16 cellular contexts compared by ENCODE assay signal in the genomic region with DNA sequence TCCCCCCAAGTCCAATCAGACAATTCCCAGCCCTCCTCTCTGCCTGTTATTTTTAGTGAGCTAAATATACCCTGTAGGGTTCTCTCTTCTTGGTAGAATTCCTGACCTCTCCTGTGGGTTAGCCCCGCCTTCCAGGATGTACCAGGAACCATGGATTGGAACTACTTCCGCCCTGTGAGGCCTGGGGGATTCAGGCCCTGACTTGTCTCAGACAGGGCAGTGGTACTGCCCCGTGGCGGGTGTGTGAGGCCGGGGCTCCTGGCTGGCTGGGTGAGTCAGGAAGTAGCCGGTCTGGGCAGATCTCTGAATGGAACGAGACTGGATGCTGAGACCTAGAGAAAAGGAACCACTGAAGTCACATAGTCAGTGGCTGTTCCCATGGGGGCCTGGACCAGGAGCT. TPM values are rescaled to one million over a fixed set of nuclear protein-coding genes. Genes with fewer than 3 reads are reported as not detected.
DNase-seq lines count a peak whose midpoint lies in the region; ATAC-seq lines count a peak whose summit lies in the region.
"Had no signal": no experiment of that assay in that cellular context is flagged by ENCODE, and none has a peak within 500 bp of the region (broad histone marks: within the 10 kb centered on the region; RNA-seq: fewer than 3 reads in every experiment).

No MANE protein-coding gene starts in this region.

- H2AFZ ChIP-seq in neuronal stem cell (ENCODE audit: low read length) = peak overlapping the region; percentile 29

- H2BK15ac ChIP-seq in neuronal stem cell (ENCODE audit: low read length) = no peak overlapping the region

- H3K4me2 ChIP-seq in neuronal stem cell (ENCODE audit: insufficient read depth, low read length, poor library complexity, severe bottlenecking) = no peak overlapping the region

- no peak overlapping the region for H3K9ac ChIP-seq in neuronal stem cell (ENCODE audit: low read depth, low read length, poor library complexity)

- H2BK12ac ChIP-seq in neuronal stem cell (ENCODE audit: low read length) = no peak overlapping the region

- intact Hi-C loops in head of caudate nucleus (cut with DNase I) = no loop called here

- no peaks in the 10 kb centered on the region for H3K27me3 ChIP-seq in neuronal stem cell (ENCODE audit: control insufficient read depth in 3 of 3, insufficient read depth in 3 of 3, low read depth in 1 of 3, low read length in 3 of 3)

- no peaks in the 10 kb centered on the region for H3K36me3 ChIP-seq in neuronal stem cell (replicated peaks in 1 of 2; ENCODE audit: control insufficient read depth in 2 of 2, insufficient read depth in 2 of 2, low read length in 2 of 2)

- H2AK5ac ChIP-seq in neuronal stem cell (ENCODE audit: low read depth, low read length) = no peak overlapping the region

- H4K91ac ChIP-seq in neuronal stem cell (ENCODE audit: low read depth, low read length, poor library complexity) = no peak overlapping the region

- no peak overlapping the region for H2BK120ac ChIP-seq in neuronal stem cell (ENCODE audit: low read depth, low read length)

- no peak overlapping the region for H3K18ac ChIP-seq in neuronal stem cell (ENCODE audit: low read length)

- no peak overlapping the region for H3K14ac ChIP-seq in neuronal stem cell (ENCODE audit: low read length)

- no peak overlapping the region for H3K4me3 ChIP-seq in neuronal stem cell (ENCODE audit: low read length in 2 of 2)

- no peaks in the 10 kb centered on the region for H3K79me1 ChIP-seq in neuronal stem cell (ENCODE audit: low read depth, low read length)

- no peak overlapping the region for H3K23ac ChIP-seq in neuronal stem cell (ENCODE audit: low read depth, low read length, poor library complexity)

- no peak overlapping the region for H4K8ac ChIP-seq in neuronal stem cell (ENCODE audit: low read depth, low read length)

- WGBS in neuronal stem cell (ENCODE audit: extremely low coverage in 2 of 2, insufficient read length in 2 of 2, insufficient replicate concordance in 1 of 2), 2 donors = no CpG with 5 or more reads among the region's 7 CpGs

- ATAC-seq in GM21381 (IDR thresholded peaks at IDR 0.05; ENCODE audit: unreplicated experiment) = no peak
- ATAC-seq: activated CD4-positive, alpha-beta T cell treated with anti-CD3 and anti-CD28 coated beads for 36 hours; CD8-positive, alpha-beta T cell; effector memory CD8-positive, alpha-beta T cell had no signal

- H3K27ac ChIP-seq in neuronal stem cell (replicated peaks; ENCODE audit: low read length) = no peak overlapping the region
- H3K27ac ChIP-seq: 22Rv1 had no signal

- H2BK5ac ChIP-seq in neuronal stem cell (ENCODE audit: low read length) = no peak overlapping the region

- H3K4ac ChIP-seq in neuronal stem cell (ENCODE audit: low read length) = no peak overlapping the region

- peak; percentile 13 for DNase-seq in activated CD4-positive, CD25-positive, alpha-beta regulatory T cell treated with anti-CD3 and anti-CD28 coated beads, Interleukin-2, amount 50 U/mL, for 72 hours
- no peak for DNase-seq in activated CD4-positive, CD25-positive, alpha-beta regulatory T cell (lab: John Stamatoyannopoulos, UW)
- peak; percentile 58 for DNase-seq in hepatic stellate cell (ENCODE audit: low spot score)
- no peak for DNase-seq in neuronal stem cell (ENCODE audit: low spot score)
- DNase-seq in HuH-7.5 (ENCODE audit: low spot score) = no peak
- DNase-seq in head of caudate nucleus = no peak
- DNase-seq in dedifferentiated amniotic fluid mesenchymal stem cell (ENCODE audit: extremely low spot score) = no peak
- DNase-seq: activated CD4-positive, alpha-beta T cell treated with anti-CD3 and anti-CD28 coated beads for 36 hours; CD8-positive, alpha-beta T cell; effector memory CD8-positive, alpha-beta T cell; GDM1; H7; MV-4-11; NCI-H345 had no signal

- H3K9me3 ChIP-seq in neuronal stem cell (replicated peaks in 1 of 2; ENCODE audit: control insufficient read depth in 2 of 2, insufficient read depth in 1 of 2, low read depth in 1 of 2, low read length in 2 of 2) = no peaks in the 10 kb centered on the region

- peaks cover 0 to 2% of the 10 kb centered on the region in 2 donors for H3K4me1 ChIP-seq in neuronal stem cell (ENCODE audit: control insufficient read depth in 2 of 2, insufficient read depth in 1 of 2, low read depth in 1 of 2, low read length in 2 of 2)

RNA-seq across cellular contexts. Expression of a gene that starts 50.5 kb away (rescaled TPM):
- polyA plus RNA-seq in neuronal stem cell (2013, experiment 1 of 2) = 0.43 TPM
- polyA plus RNA-seq in neuronal stem cell (2013, experiment 2 of 2) = 0.35 TPM

Comparison
In these comparisons a context has a peak if more than half of its experiments do, and no peak if none do; other contexts are left out.
1. DNase-seq: peak in activated CD4-positive, CD25-positive, alpha-beta regulatory T cell treated with anti-CD3 and anti-CD28 coated beads, Interleukin-2, amount 50 U/mL, for 72 hours (single experiment) and hepatic stellate cell (single experiment); none in activated CD4-positive, CD25-positive, alpha-beta regulatory T cell (0 of 4), neuronal stem cell (single experiment), HuH-7.5 (single experiment), head of caudate nucleus (0 of 42) and dedifferentiated amniotic fluid mesenchymal stem cell (single experiment).